ENCODE assay signal across 27 cellular contexts in the genomic region with DNA sequence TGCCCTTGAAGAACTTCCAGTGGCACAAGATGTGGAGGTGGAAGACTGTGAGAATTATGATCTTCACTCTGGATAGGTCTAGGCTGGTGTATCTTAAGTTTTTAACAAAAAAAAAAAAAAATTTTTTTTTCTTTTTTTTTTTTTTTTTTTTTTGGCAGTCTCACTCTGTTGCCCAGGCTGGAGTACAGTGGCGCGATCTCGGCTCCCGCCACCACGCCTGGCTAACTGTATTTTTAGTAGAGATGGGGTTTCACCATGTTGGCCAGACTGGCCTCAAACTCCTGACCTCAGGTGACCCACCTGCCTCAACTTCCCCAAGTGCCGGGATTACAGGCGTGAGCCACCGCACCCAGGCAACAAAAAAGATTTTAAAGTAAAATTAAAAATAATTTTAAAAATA. TPM values are rescaled to one million over a fixed set of nuclear protein-coding genes. Genes with fewer than 3 reads are reported as not detected.
DNase-seq lines count a peak whose midpoint lies in the region; TF ChIP-seq lines count a peak whose summit lies in the region.
"Had no signal": no experiment of that assay in that cellular context is flagged by ENCODE, and none has a peak within 500 bp of the region (broad histone marks: within the 10 kb centered on the region; RNA-seq: fewer than 3 reads in every experiment).

No MANE protein-coding gene starts in this region.

- no peaks in the 10 kb centered on the region for H3K27me3 ChIP-seq in thyroid gland
- H3K27me3 ChIP-seq: BE2C; BLaER1; BLaER1 treated with 17β-estradiol and CSF1 and Interleukin-3, amounts not matched to agents 10 nM and 100 nM had no signal

- TF ChIP-seq CTCF in thyroid gland (IDR thresholded peaks at IDR 0.05): no peak

- WGBS in thyroid gland, 2 donors: 72 to 84% methylated on average over 8 of the region's 8 CpGs

- H3K9me3 ChIP-seq in thyroid gland: no peaks in the 10 kb centered on the region
- H3K9me3 ChIP-seq: A549; BE2C; BLaER1; BLaER1 treated with 17β-estradiol and CSF1 and Interleukin-3, amounts not matched to agents 10 nM and 100 nM; Caco-2 had no signal

- TF ChIP-seq POLR2A in thyroid gland (IDR thresholded peaks at IDR 0.05): no peak

- no peak overlapping the region for H3K27ac ChIP-seq in thyroid gland
- H3K27ac ChIP-seq: 22Rv1; A549; BLaER1; BLaER1 treated with 17β-estradiol and CSF1 and Interleukin-3, amounts not matched to agents 10 nM and 100 nM; C4-2B had no signal

- peaks cover 0 to 8% of the 10 kb centered on the region in 2 donors for H3K4me1 ChIP-seq in thyroid gland
- H3K4me1 ChIP-seq: BE2C, BLaER1, Caco-2 had no signal

- peaks cover 0 to 3% of the 10 kb centered on the region in 2 donors for H3K36me3 ChIP-seq in thyroid gland

- H3K4me3 ChIP-seq in thyroid gland (replicated peaks in 1 of 3): no peak overlapping the region
- H3K4me3 ChIP-seq: A549; BLaER1; BLaER1 treated with 17β-estradiol and CSF1 and Interleukin-3, amounts not matched to agents 10 nM and 100 nM had no signal

- DNase-seq in thyroid gland (peak; percentile 46 to 51), KG1 (lab: John Stamatoyannopoulos, UW) (no peak)
- DNase-seq: 8988T; ACHN; AML-193; BE2C; C1 segment of cervical spinal cord; Caco-2; Calu3; CD4-positive, alpha-beta memory T cell; CD4-positive, alpha-beta T cell; CD4-positive, CD25-positive, alpha-beta regulatory T cell; CD8-positive, alpha-beta memory T cell; CD8-positive, alpha-beta T cell; COR-L47; DMS 273 treated with DMSO at 0.1 percent for 48 hours; DMS153; DMS53; DMS79; DMS79 treated with DMSO at 0.1 percent for 48 hours; DND-41; EL had no signal

- intact Hi-C loops in thyroid gland (cut with DNase I): no loop called here

RNA-seq across cellular contexts. Expression of a gene that starts 37.9 kb away (rescaled TPM):
- total RNA-seq in thyroid gland: 10 to 100 TPM; 44.2 to 62.1 (median 51.7) TPM
